Comparison of ENCODE assay signal across 16 cellular contexts in genomic region chr7:100696123-100696521, GRCh38. TPM values are rescaled to one million over a fixed set of nuclear protein-coding genes. Genes with fewer than 3 reads are reported as not detected.
DNase-seq lines count a peak whose midpoint lies in the region; ATAC-seq and TF ChIP-seq lines count a peak whose summit lies in the region.
"Had no signal": no experiment of that assay in that cellular context is flagged by ENCODE, and none has a peak within 500 bp of the region (broad histone marks: within the 10 kb centered on the region; RNA-seq: fewer than 3 reads in every experiment).

No MANE protein-coding gene starts in this region.

- no peaks in the 10 kb centered on the region for H3K9me3 Mint-ChIP-seq in activated B cell treated with CpG ODN at 0.5 μM for 24 hours
- no peaks in the 10 kb centered on the region for H3K9me3 Mint-ChIP-seq in naive thymus-derived CD8-positive, alpha-beta T cell
- H3K9me3 Mint-ChIP-seq: activated naive CD4-positive, alpha-beta T cell treated with anti-CD3 and anti-CD28 coated beads, Interleukin-2, amount 10 ng/mL, durations not matched to agents 7 days and 5 days had no signal

- H3K4me3 ChIP-seq in GM08714 (ENCODE audit: low read length) = peak overlapping the region; percentile 12; the same call in 1 of the 2 replicates
- H3K4me3 ChIP-seq: left ventricle myocardium inferior, testis had no signal

- no peak for DNase-seq in activated B cell treated with CpG ODN at 0.5 μM for 24 hours
- no peak for DNase-seq in naive thymus-derived CD8-positive, alpha-beta T cell
- no peak for DNase-seq in nucleus accumbens (lab: John Stamatoyannopoulos, UW)
- no peak for DNase-seq in activated gamma-delta T cell (lab: John Stamatoyannopoulos, UW)
- DNase-seq: activated naive CD4-positive, alpha-beta T cell treated with anti-CD3 and anti-CD28 coated beads, Interleukin-2, amount 10 ng/mL, durations not matched to agents 7 days and 5 days; C1 segment of cervical spinal cord; left ventricle myocardium inferior; NCI-H1048; NCI-H446; T-helper 2 cell; testis had no signal

- ATAC-seq in activated B cell treated with CpG ODN at 0.5 μM for 24 hours (ENCODE audit: low read depth) = no peak
- ATAC-seq in naive thymus-derived CD8-positive, alpha-beta T cell = no peak
- ATAC-seq in GM19463 (IDR thresholded peaks at IDR 0.05; ENCODE audit: unreplicated experiment) = no peak
- ATAC-seq: Panc1 had no signal

- intact Hi-C loops in activated B cell treated with CpG ODN at 0.5 μM for 24 hours (cut with micrococcal nuclease) = no loop called here

- H3K27me3 Mint-ChIP-seq in activated B cell treated with CpG ODN at 0.5 μM for 24 hours = no peaks in the 10 kb centered on the region
- H3K27me3 Mint-ChIP-seq in naive thymus-derived CD8-positive, alpha-beta T cell = peaks cover 0 to under 1% (median 0%) of the 10 kb centered on the region in 5 donors

- H3K36me3 Mint-ChIP-seq in activated B cell treated with CpG ODN at 0.5 μM for 24 hours (ENCODE audit: low read depth) = peaks cover 5% of the 10 kb centered on the region
- H3K36me3 Mint-ChIP-seq in naive thymus-derived CD8-positive, alpha-beta T cell = peaks cover 0 to 5% (median 2%) of the 10 kb centered on the region in 3 donors

- peaks cover 36% of the 10 kb centered on the region for H3K4me1 Mint-ChIP-seq in activated B cell treated with CpG ODN at 0.5 μM for 24 hours
- H3K4me1 Mint-ChIP-seq in naive thymus-derived CD8-positive, alpha-beta T cell = peaks cover 18 to 34% (median 26%) of the 10 kb centered on the region in 4 donors

- TF ChIP-seq CTCF in activated B cell treated with CpG ODN at 0.5 μM for 24 hours (IDR thresholded peaks at IDR 0.05) = no peak

- peak overlapping the region; percentile 71 for H3K4me3 Mint-ChIP-seq in activated B cell treated with CpG ODN at 0.5 μM for 24 hours
- peak overlapping the region in 6 of 10 donors; percentile 24 to 92 (median 56) for H3K4me3 Mint-ChIP-seq in naive thymus-derived CD8-positive, alpha-beta T cell

- H3K27ac Mint-ChIP-seq in activated B cell treated with CpG ODN at 0.5 μM for 24 hours = no peak overlapping the region
- H3K27ac Mint-ChIP-seq in naive thymus-derived CD8-positive, alpha-beta T cell = peak overlapping the region in 6 of 10 donors; percentile 27 to 86 (median 72)

- CTCF ChIA-PET in activated B cell treated with CpG ODN at 0.5 μM for 24 hours (lab: Charles Lee) = interaction anchor here (1.0 to 8.3 kb wide), 3 partner anchors 9 to 156 kb away, joined by 3 to 79 read pairs (median 7); partner anchors contain the start of genes POP7 and SLC12A9

- POLR2A ChIA-PET in activated B cell treated with CpG ODN at 0.5 μM for 24 hours (lab: Charles Lee) = interaction anchor here (0.8 to 4.1 kb wide), 6 partner anchors 9 to 267 kb away, joined by 3 to 61 read pairs (median 6); partner anchors contain the start of genes FBXO24, LRCH4, MEPCE and MOSPD3
- POLR2A ChIA-PET in naive thymus-derived CD8-positive, alpha-beta T cell (lab: Charles Lee) = interaction anchor here (1.3 to 12.7 kb wide), 5 partner anchors 10 to 111 kb away, joined by 4 to 170 read pairs (median 43); partner anchors contain the start of genes FBXO24, LRCH4 and POP7

RNA-seq across cellular contexts. Expression of gene GIGYF1, which starts 2.1 kb away (rescaled TPM):
- 66.5 and 76.6 TPM in 2 replicates for total RNA-seq in activated B cell treated with CpG ODN at 0.5 μM for 24 hours
- total RNA-seq in naive thymus-derived CD8-positive, alpha-beta T cell = 100 to 1,000 TPM; 118 to 122 TPM
- 1 to 10 TPM in 2 of 3 donors, under 1 TPM in 1; 0.83 to 3.0 (median 1.0) TPM for polyA plus RNA-seq in naive thymus-derived CD8-positive, alpha-beta T cell

RNA-seq across cellular contexts. Expression of gene POP7, which starts 9.8 kb away (rescaled TPM):
- 21.5 and 21.7 TPM in 2 replicates for total RNA-seq in activated B cell treated with CpG ODN at 0.5 μM for 24 hours
- total RNA-seq in naive thymus-derived CD8-positive, alpha-beta T cell = 10 to 100 TPM; 16.9 to 17.5 TPM
- 10 to 100 TPM; 32.6 to 41.7 (median 33.0) TPM for polyA plus RNA-seq in naive thymus-derived CD8-positive, alpha-beta T cell

RNA-seq across cellular contexts. Expression of gene GNB2, which starts 22.6 kb away (rescaled TPM):
- 129 and 132 TPM in 2 replicates for total RNA-seq in activated B cell treated with CpG ODN at 0.5 μM for 24 hours
- total RNA-seq in naive thymus-derived CD8-positive, alpha-beta T cell = 100 to 1,000 TPM; 117 to 118 TPM
- 10 to 100 TPM; 34.8 to 42.4 (median 42.1) TPM for polyA plus RNA-seq in naive thymus-derived CD8-positive, alpha-beta T cell

RNA-seq across cellular contexts. Expression of gene EPO, which starts 24.1 kb away (rescaled TPM):
- total RNA-seq in activated B cell treated with CpG ODN at 0.5 μM for 24 hours = not detected in 2 replicates
- total RNA-seq in naive thymus-derived CD8-positive, alpha-beta T cell = not detected
- polyA plus RNA-seq in naive thymus-derived CD8-positive, alpha-beta T cell = not detected
- total RNA-seq: G401, left ventricle myocardium inferior, skeletal muscle tissue had no signal

RNA-seq across cellular contexts. Expression of gene ZAN, which starts 37.3 kb away (rescaled TPM):
- not detected in 2 replicates for total RNA-seq in activated B cell treated with CpG ODN at 0.5 μM for 24 hours
- not detected for total RNA-seq in naive thymus-derived CD8-positive, alpha-beta T cell
- polyA plus RNA-seq in naive thymus-derived CD8-positive, alpha-beta T cell = under 1 TPM in 1 of 3 donors, not detected in 2; 0.05 TPM
- total RNA-seq: G401, left ventricle myocardium inferior, skeletal muscle tissue had no signal
